ENCODE assay signal across 7 cellular contexts in genomic region chr5:32613050-32613672, GRCh38. TPM values are rescaled to one million over a fixed set of nuclear protein-coding genes. Genes with fewer than 3 reads are reported as not detected.
DNase-seq lines count a peak whose midpoint lies in the region; ATAC-seq, FAIRE-seq and TF ChIP-seq lines count a peak whose summit lies in the region.

No MANE protein-coding gene starts in this region.

- H3K27me3 ChIP-seq in bronchial epithelial cell (ENCODE audit: control insufficient read depth, insufficient read depth, low read length): no peaks in the 10 kb centered on the region
- no peaks in the 10 kb centered on the region for H3K27me3 ChIP-seq in keratinocyte (ENCODE audit: control insufficient read depth, extremely low read depth, insufficient read depth, low read length)

- TF ChIP-seq CTCF in GM13977 (IDR thresholded peaks at IDR 0.05; ENCODE audit: extremely low read depth, insufficient read depth, missing control alignments) (peak; percentile 89), WI38 (IDR thresholded peaks at IDR 0.05; ENCODE audit: low read depth, low read length) (peak; percentile 85), bronchial epithelial cell (IDR thresholded peaks at IDR 0.05; ENCODE audit: insufficient read depth, low read length, severe bottlenecking) (peak; percentile 82), keratinocyte (optimal IDR thresholded peaks at IDR 0.05 in 1 of 3, IDR thresholded peaks at IDR 0.05 in 1 of 3, conservative IDR thresholded peaks at IDR 0.05 in 1 of 3; ENCODE audit: extremely low read depth in 1 of 3, insufficient read depth in 2 of 3, low read length in 3 of 3) (peak; percentile 77 to 93 (median 88))

- H3K36me3 ChIP-seq in bronchial epithelial cell (ENCODE audit: control insufficient read depth, insufficient read depth, low read length) (no peaks in the 10 kb centered on the region), keratinocyte (ENCODE audit: control insufficient read depth in 2 of 2, extremely low read depth in 1 of 2, insufficient read depth in 2 of 2, low read length in 2 of 2) (peaks cover 0 to 6% of the 10 kb centered on the region in 2 experiments)

- H3K9ac ChIP-seq in keratinocyte (ENCODE audit: control insufficient read depth, extremely low read depth, insufficient read depth, low read length): no peak overlapping the region

- FAIRE-seq in bronchial epithelial cell (lab: Jason Lieb, UNC): no peak
- FAIRE-seq in keratinocyte (lab: Jason Lieb, UNC): no peak

- no peaks in the 10 kb centered on the region for H3K9me3 ChIP-seq in keratinocyte (ENCODE audit: control insufficient read depth, low read depth, low read length)

- H3K4me3 ChIP-seq in WI38 (ENCODE audit: low read depth, low read length) (no peak overlapping the region), bronchial epithelial cell (ENCODE audit: low read depth, low read length) (no peak overlapping the region), keratinocyte (ENCODE audit: control insufficient read depth in 2 of 3, extremely low read depth in 1 of 3, insufficient read depth in 2 of 3, low read depth in 1 of 3, low read length in 3 of 3) (no peak overlapping the region)

- no peaks in the 10 kb centered on the region for H3K4me1 ChIP-seq in keratinocyte (ENCODE audit: control insufficient read depth, extremely low read depth, insufficient read depth, low read length)

- in situ Hi-C loops in GM13977 (cut with MboI; ENCODE audit: low pct_unique_long_range_greater_than_20kb, low sequenced_read_pairs, unreplicated experiment): loop anchor here (10.0 to 25.0 kb wide), 2 partner anchors 118 to 376 kb away; no protein-coding TSS in a partner anchor

- no peak overlapping the region for H3K4me2 ChIP-seq in keratinocyte (ENCODE audit: control insufficient read depth, extremely low read depth, insufficient read depth, low read depth, low read length)

- no peak overlapping the region for H2AFZ ChIP-seq in keratinocyte (ENCODE audit: control insufficient read depth, low read length)

- no peaks in the 10 kb centered on the region for H4K20me1 ChIP-seq in keratinocyte (ENCODE audit: control insufficient read depth, extremely low read depth, insufficient read depth, low read length)

- DNase-seq in GM13977 (ENCODE audit: low spot score) (peak; percentile 80), NCI-H2196 (lab: John Stamatoyannopoulos, UW; ENCODE audit: unreplicated experiment) (peak; percentile 87), bronchial epithelial cell (ENCODE audit: low read depth) (peak; percentile 66), keratinocyte (ENCODE audit: low read depth, low spot score) (no peak)
- peak; percentile 78 to 87 for DNase-seq in stimulated activated CD4-positive, alpha-beta T cell treated with anti-CD3 and anti-CD28 coated beads, Interleukin-1b, Interleukin-23, amount 100 ng/mL, for 4 hours (ENCODE audit: low read depth in 2 of 2)

- dilution Hi-C loops in keratinocyte (cut with MboI; ENCODE audit: extremely low pct_ligation_motif_present, low sequenced_read_pairs): no loop called here

- ATAC-seq in HG02981 (IDR thresholded peaks at IDR 0.05; ENCODE audit: unreplicated experiment): peak; percentile 76

- H3K79me2 ChIP-seq in keratinocyte (ENCODE audit: control insufficient read depth, insufficient read depth, low read length): no peaks in the 10 kb centered on the region

- no peaks in the 10 kb centered on the region for H3K9me1 ChIP-seq in keratinocyte (ENCODE audit: control insufficient read depth, extremely low read depth, insufficient read depth, low read length)

- H3K27ac ChIP-seq in keratinocyte (ENCODE audit: control insufficient read depth, insufficient read depth, low read length): no peak overlapping the region

RNA-seq across cellular contexts. Expression of gene SUB1, which starts 27.8 kb away (rescaled TPM):
- total RNA-seq in bronchial epithelial cell: 103 and 128 TPM in 2 replicates
- polyA plus RNA-seq in keratinocyte: 150 to 432 TPM (median 162 TPM) in 3 replicates
- 131 TPM for polyA plus RNA-seq in keratinocyte (2011; ENCODE audit: low read depth)
- polyA plus RNA-seq in keratinocyte (2011; cell fraction: cytosol; rRNA removed): 254 and 350 TPM in 2 replicates
- 71.4 and 177 TPM in 2 replicates for polyA plus RNA-seq in keratinocyte (2011; cell fraction: nucleus; rRNA removed)
- 194 and 252 TPM in 2 replicates for polyA plus RNA-seq in keratinocyte (2012; ENCODE audit: low replicate concordance)
- 2.4 to 28.7 TPM (median 11.3 TPM) in 3 replicates for polyA minus RNA-seq in keratinocyte
- 19.0 TPM for polyA minus RNA-seq in keratinocyte (2011; cell fraction: cytosol; rRNA and poly(A)+ RNA removed)
- polyA minus RNA-seq in keratinocyte (2011; cell fraction: nucleus; rRNA and poly(A)+ RNA removed): 10.9 and 22.6 TPM in 2 replicates
